Comparison of ENCODE assay signal across 9 cellular contexts in the genomic region with DNA sequence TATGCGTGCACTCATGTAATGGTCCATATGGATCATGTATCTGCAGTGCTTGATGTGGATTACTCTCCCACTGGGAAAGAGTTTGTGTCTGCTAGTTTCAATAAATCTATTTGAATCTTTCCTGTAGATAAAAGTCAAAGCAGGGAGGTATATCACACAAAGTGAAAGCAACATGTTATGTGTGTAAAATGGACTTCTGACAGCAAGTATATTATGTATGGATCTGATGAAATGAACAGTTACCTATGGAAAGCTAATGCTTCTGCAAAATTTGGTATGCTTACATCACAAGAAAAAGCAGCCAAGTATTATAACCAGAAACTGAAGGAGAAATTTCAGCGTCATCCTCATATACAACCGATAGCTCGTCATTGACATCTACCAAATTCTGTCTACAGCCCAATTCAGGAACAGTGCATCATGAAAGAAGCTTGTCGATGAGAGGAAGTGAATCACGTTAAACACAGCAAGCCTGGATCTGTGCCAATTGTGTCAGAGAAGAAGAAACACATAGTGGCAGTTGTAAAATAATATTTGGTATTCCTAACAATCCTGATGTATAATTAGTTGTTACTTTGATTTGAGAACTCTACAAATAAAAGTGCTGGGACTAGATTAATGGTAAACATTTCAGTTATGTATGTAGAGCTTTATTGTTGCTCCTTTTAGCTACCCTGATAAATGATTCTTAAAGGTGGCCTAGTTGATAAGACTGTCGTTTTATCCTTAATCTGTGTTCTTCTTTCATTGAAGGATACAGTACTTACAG. TPM values are rescaled to one million over a fixed set of nuclear protein-coding genes. Genes with fewer than 3 reads are reported as not detected.
A peak's percentile ranks its signal among the peaks of the same experiment; 100 is the strongest.
DNase-seq lines count a peak whose midpoint lies in the region; ATAC-seq, FAIRE-seq and TF ChIP-seq lines count a peak whose summit lies in the region.
"Had no signal": no experiment of that assay in that cellular context is flagged by ENCODE, and none has a peak within 500 bp of the region (broad histone marks: within the 10 kb centered on the region; RNA-seq: fewer than 3 reads in every experiment).

No MANE protein-coding gene starts in this region.

- no peak overlapping the region for H3K27ac ChIP-seq in OCI-LY7 (ENCODE audit: low read depth, low read length, poor library complexity, severe bottlenecking)

- no peaks in the 10 kb centered on the region for H3K9me2 ChIP-seq in OCI-LY7 (ENCODE audit: insufficient read depth, low read length)

- POLR2A ChIA-PET in OCI-LY7 (lab: Charles Lee), result interaction anchor here (0.6 to 2.2 kb wide), 11 partner anchors 8 to 738 kb away, joined by 3 to 12 read pairs (median 3); a partner anchor contains a TSS

- H3K36me3 ChIP-seq in OCI-LY7 (ENCODE audit: insufficient read depth, low read length), result no peaks in the 10 kb centered on the region

- CTCF ChIA-PET in OCI-LY7 (lab: Charles Lee; ENCODE audit: unreplicated experiment), result interaction anchor here (0.9 kb wide), 1 partner anchor 10 kb away, joined by 5 read pairs; no protein-coding TSS in a partner anchor

- H2AFZ ChIP-seq in OCI-LY7 (ENCODE audit: low read length), result peak overlapping the region; percentile 42; the same call in 1 of the 2 replicates

- H4K20me1 ChIP-seq in OCI-LY7 (ENCODE audit: insufficient read depth, low read length), result no peaks in the 10 kb centered on the region

- peaks cover 21% of the 10 kb centered on the region for H3K4me1 ChIP-seq in OCI-LY7 (ENCODE audit: insufficient read depth, low read length, poor library complexity, severe bottlenecking)

- peak; percentile 33 for FAIRE-seq in GM12891 (lab: Jason Lieb, UNC)

- no peak overlapping the region for H3K4me3 ChIP-seq in OCI-LY7 (ENCODE audit: low read depth, low read length, poor library complexity, severe bottlenecking)

- BruUV-seq in OCI-LY7 (replicated peaks; lab: Mats Ljungman, UMichigan), result no TSS peak

- ATAC-seq in HG02973 (IDR thresholded peaks at IDR 0.05; ENCODE audit: unreplicated experiment), result no peak
- no peak for ATAC-seq in GM21723 (IDR thresholded peaks at IDR 0.05; ENCODE audit: unreplicated experiment)

- intact Hi-C loops in OCI-LY7 (cut with micrococcal nuclease; ENCODE audit: unreplicated experiment), result no loop called here

- no peaks in the 10 kb centered on the region for H3K79me2 ChIP-seq in OCI-LY7 (ENCODE audit: insufficient read depth, low read depth, low read length)

- DNase-seq in GM12891 (ENCODE audit: insufficient read length, low spot score) (no peak), OCI-LY7 (ENCODE audit: low spot score) (no peak), pulmonary artery endothelial cell (ENCODE audit: low read depth, low spot score) (peak; percentile 40), inferior parietal cortex (ENCODE audit: extremely low spot score) (no peak)
- peak; percentile 41 for DNase-seq in activated naive CD4-positive, alpha-beta T cell treated with anti-CD3 and anti-CD28 coated beads, Interleukin-2, amount 50 U/mL, for 16 hours
- DNase-seq in activated effector memory CD4-positive, alpha-beta T cell treated with Interleukin-2 at 50 U/mL for 16 hours, result no peak
- DNase-seq: natural killer cell had no signal

- no peaks in the 10 kb centered on the region for H3K9me3 ChIP-seq in OCI-LY7 (ENCODE audit: low read length)

- TF ChIP-seq CTCF in OCI-LY7 (conservative IDR thresholded peaks at IDR 0.05; ENCODE audit: low read length), result no peak

- TF ChIP-seq POLR2A in GM12891 (IDR thresholded peaks at IDR 0.05; ENCODE audit: low read depth, low read length), result no peak

- H3K4me2 ChIP-seq in OCI-LY7 (ENCODE audit: low read length), result 0 out of 2 replicates have a peak overlapping the region, but pooled peaks have one; percentile 19

TF ChIP-seq in GM12891, 5 proteins besides CTCF, POLR2A, EP300 and RAD21:
- TF ChIP-seq SPI1 (IDR thresholded peaks at IDR 0.05; ENCODE audit: low read depth, low read length), result peak; percentile 69
- TF ChIP-seq POU2F2 (IDR thresholded peaks at IDR 0.05; ENCODE audit: low read depth, low read length), result no peak

RNA-seq across cellular contexts. Expression of a gene that starts 14.2 kb away (rescaled TPM):
- 29.5 TPM for polyA plus RNA-seq in GM12891 (2012; ENCODE audit: low read depth, missing spikeins)
- total RNA-seq in OCI-LY7 (2014; rRNA removed; shearing (Covaris generic)), result 30.4 and 34.1 TPM in 2 replicates
- 112 and 118 TPM in 2 replicates for total RNA-seq in OCI-LY7 (2022)
- 53.9 and 58.6 TPM in 2 replicates for total RNA-seq in pulmonary artery endothelial cell

Comparison
In these comparisons a context has a peak if more than half of its experiments do, and no peak if none do; other contexts are left out.
1. DNase-seq: peak in activated naive CD4-positive, alpha-beta T cell treated with anti-CD3 and anti-CD28 coated beads, Interleukin-2, amount 50 U/mL, for 16 hours (single experiment) and pulmonary artery endothelial cell (single experiment); none in GM12891 (single experiment), OCI-LY7 (single experiment), activated effector memory CD4-positive, alpha-beta T cell treated with Interleukin-2 at 50 U/mL for 16 hours (single experiment) and inferior parietal cortex (single experiment).